23 cellular contexts compared by ENCODE assay signal in genomic region chr1:3124246-3124645, GRCh38. TPM values are rescaled to one million over a fixed set of nuclear protein-coding genes. Genes with fewer than 3 reads are reported as not detected.
"Had no signal": no experiment of that assay in that cellular context is flagged by ENCODE, and none has a peak within 500 bp of the region (broad histone marks: within the 10 kb centered on the region; RNA-seq: fewer than 3 reads in every experiment).

No MANE protein-coding gene starts in this region.

- H3K27ac ChIP-seq: body of pancreas had no signal

- H3K27me3 Mint-ChIP-seq: activated naive CD8-positive, alpha-beta T cell treated with anti-CD3 and anti-CD28 coated beads for 36 hours had no signal

- H3K36me3 Mint-ChIP-seq: activated naive CD8-positive, alpha-beta T cell treated with anti-CD3 and anti-CD28 coated beads for 36 hours; WTC11 had no signal

- H3K27me3 ChIP-seq: body of pancreas had no signal

- DNase-seq: activated CD4-positive, alpha-beta T cell treated with anti-CD3 and anti-CD28 coated beads for 48 hours; activated CD4-positive, alpha-beta T cell treated with anti-CD3 and anti-CD28 coated beads, Interleukin-2, amount 50 U/mL, for 4 hours; activated CD4-positive, CD25-positive, alpha-beta regulatory T cell treated with anti-CD3 and anti-CD28 coated beads, Interleukin-2, amount 50 U/mL, for 72 hours; activated effector memory CD4-positive, alpha-beta T cell treated with anti-CD3 and anti-CD28 coated beads, Interleukin-2, amount 50 U/mL, for 16 hours; activated naive CD4-positive, alpha-beta T cell treated with Interleukin-2 at 50 U/mL for 16 hours; activated naive CD8-positive, alpha-beta T cell treated with anti-CD3 and anti-CD28 coated beads for 36 hours; activated T-cell treated with anti-CD3 and anti-CD28 coated beads, Interleukin-2, amount 50 U/mL, for 4 hours; body of pancreas; Kasumi-1; NCI-H1048; NCI-H1930; NCI-H2171; NCI-H345; NCI-H510A; NCI-H526 treated with DMSO at 0.1 percent for 48 hours; NCI-H82; SIG-M5; T-helper 17 cell; T-helper 9 cell had no signal

- H3K9me3 Mint-ChIP-seq: activated naive CD8-positive, alpha-beta T cell treated with anti-CD3 and anti-CD28 coated beads for 36 hours; activated T-cell treated with anti-CD3 and anti-CD28 coated beads, Interleukin-2, amount 50 U/mL, for 4 hours; WTC11 had no signal

- H3K4me3 Mint-ChIP-seq: activated naive CD8-positive, alpha-beta T cell treated with anti-CD3 and anti-CD28 coated beads for 36 hours; activated T-cell treated with anti-CD3 and anti-CD28 coated beads, Interleukin-2, amount 50 U/mL, for 4 hours; T-helper 17 cell; WTC11 had no signal

- H3K4me1 Mint-ChIP-seq: activated naive CD8-positive, alpha-beta T cell treated with anti-CD3 and anti-CD28 coated beads for 36 hours had no signal

- H3K27ac Mint-ChIP-seq: activated naive CD8-positive, alpha-beta T cell treated with anti-CD3 and anti-CD28 coated beads for 36 hours; T-helper 17 cell; WTC11 had no signal

- ATAC-seq: activated T-cell treated with anti-CD3 and anti-CD28 coated beads, Interleukin-2, amount 50 U/mL, for 4 hours; body of pancreas; K562; T-helper 17 cell; WTC11 had no signal

RNA-seq across cellular contexts. Expression of gene PRDM16, which starts 55.2 kb away (rescaled TPM):
- total RNA-seq: OCI-LY7, RPMI7951, T-helper 17 cell had no signal
